In the genomic region with DNA sequence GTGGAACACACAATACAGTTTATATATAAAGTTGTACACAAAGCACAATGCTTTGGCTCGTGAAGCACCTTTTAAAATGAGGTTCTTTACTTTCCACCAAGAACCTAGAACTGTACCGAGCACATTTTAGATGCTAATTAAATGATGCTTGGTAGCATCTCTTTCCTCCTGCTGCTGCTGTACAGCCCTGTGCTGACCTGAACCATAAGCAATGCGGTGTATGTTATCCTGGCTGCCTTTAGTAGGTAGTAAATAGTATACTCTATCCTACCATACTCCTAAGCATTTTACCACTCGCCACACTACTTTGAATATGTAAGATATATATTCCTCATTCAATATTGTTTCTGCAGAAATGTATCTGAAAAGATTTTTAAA, we compare ENCODE assay signal across 34 cellular contexts. TPM values are rescaled to one million over a fixed set of nuclear protein-coding genes. Genes with fewer than 3 reads are reported as not detected.
"Had no signal": no experiment of that assay in that cellular context is flagged by ENCODE, and none has a peak within 500 bp of the region (broad histone marks: within the 10 kb centered on the region; RNA-seq: fewer than 3 reads in every experiment).

No MANE protein-coding gene starts in this region.

- ATAC-seq: effector memory CD8-positive, alpha-beta T cell; left ventricle myocardium superior; naive thymus-derived CD4-positive, alpha-beta T cell had no signal

- H3K27ac ChIP-seq: esophagus squamous epithelium, heart right ventricle, prostate gland, right atrium auricular region, skin epidermis, thyroid gland had no signal

- H3K4me1 ChIP-seq: esophagus squamous epithelium, prostate gland, right atrium auricular region, thyroid gland had no signal

- H3K4me1 Mint-ChIP-seq: immature natural killer cell; naive thymus-derived CD4-positive, alpha-beta T cell had no signal

- H3K36me3 ChIP-seq: esophagus squamous epithelium, heart right ventricle, prostate gland, right atrium auricular region, stomach, thyroid gland had no signal

- H3K4me3 ChIP-seq: esophagus squamous epithelium, heart right ventricle, mucosa of descending colon, prostate gland, right atrium auricular region, skin epidermis, stomach, thyroid gland had no signal

- H3K27me3 ChIP-seq: esophagus squamous epithelium, heart right ventricle, right atrium auricular region, stomach, thyroid gland had no signal

- H3K9me3 Mint-ChIP-seq: effector memory CD8-positive, alpha-beta T cell; immature natural killer cell; mesothelial cell of epicardium; naive thymus-derived CD4-positive, alpha-beta T cell; nephron; type B pancreatic cell had no signal

- H3K4me3 Mint-ChIP-seq: effector memory CD8-positive, alpha-beta T cell; immature natural killer cell; mesothelial cell of epicardium; naive thymus-derived CD4-positive, alpha-beta T cell; nephron; type B pancreatic cell had no signal

- H3K36me3 Mint-ChIP-seq: immature natural killer cell; mesothelial cell of epicardium; naive thymus-derived CD4-positive, alpha-beta T cell; type B pancreatic cell had no signal

- DNase-seq: dermis blood vessel endothelial cell; effector memory CD8-positive, alpha-beta T cell; erythroblast; esophagus squamous epithelium; glutamatergic neuron; heart right ventricle; hypothalamus; immature natural killer cell; kidney glomerular epithelial cell; left ventricle myocardium superior; mesenchymal stem cell; naive thymus-derived CD4-positive, alpha-beta T cell; nucleus accumbens; stimulated activated CD4-positive, alpha-beta T cell treated with anti-CD3 and anti-CD28 coated beads, Interleukin-12 subunit alpha, Interleukin-12 subunit beta, amount 100 ng/mL, for 4 hours; stimulated activated CD4-positive, alpha-beta T cell treated with anti-CD3 and anti-CD28 coated beads, Interleukin-1b, Interleukin-23, amount 100 ng/mL, for 48 hours; stimulated activated CD4-positive, alpha-beta T cell treated with anti-CD3 and anti-CD28 coated beads, Interleukin-4, amount 100 ng/mL, for 1 hour; stimulated activated CD8-positive, alpha-beta memory T cell treated with anti-CD3 and anti-CD28 coated beads, Interleukin-4, amount 100 ng/mL, for 48 hours; stimulated activated naive CD4-positive, alpha-beta T cell treated with Interleukin-2 at 50 U/mL for 16 hours; stomach; thyroid gland had no signal

- H3K27ac Mint-ChIP-seq: immature natural killer cell; mesothelial cell of epicardium; naive thymus-derived CD4-positive, alpha-beta T cell had no signal

- H3K9me3 ChIP-seq: esophagus squamous epithelium, heart right ventricle, mucosa of descending colon, prostate gland, right atrium auricular region, stomach, thyroid gland had no signal

RNA-seq across cellular contexts. Expression of a gene that starts 2.9 kb away (rescaled TPM):
- total RNA-seq: cerebellum; dermis blood vessel endothelial cell; esophagus squamous epithelium; heart right ventricle; left colon; left ventricle myocardium superior; lung microvascular endothelial cell; mesothelial cell of epicardium; mucosa of descending colon; naive thymus-derived CD4-positive, alpha-beta T cell; osteocyte; prostate gland; right atrium auricular region; stomach; subcutaneous adipose tissue; temporal lobe; thyroid gland; urinary bladder had no signal

RNA-seq across cellular contexts. Expression of a gene that starts 12.6 kb away (rescaled TPM):
- total RNA-seq: cerebellum; dermis blood vessel endothelial cell; heart right ventricle; left ventricle myocardium superior; lung microvascular endothelial cell; naive thymus-derived CD4-positive, alpha-beta T cell; osteocyte; right atrium auricular region; subcutaneous adipose tissue; temporal lobe; thyroid gland; urinary bladder had no signal

RNA-seq across cellular contexts. Expression of a gene that starts 20.1 kb away (rescaled TPM):
- total RNA-seq: cerebellum; dermis blood vessel endothelial cell; esophagus squamous epithelium; heart right ventricle; left colon; left ventricle myocardium superior; lung microvascular endothelial cell; mesothelial cell of epicardium; mucosa of descending colon; naive thymus-derived CD4-positive, alpha-beta T cell; osteocyte; right atrium auricular region; subcutaneous adipose tissue; temporal lobe; thyroid gland; urinary bladder had no signal

RNA-seq across cellular contexts. Expression of a gene that starts 24.7 kb away (rescaled TPM):
- total RNA-seq: cerebellum; dermis blood vessel endothelial cell; esophagus squamous epithelium; lung microvascular endothelial cell; mesothelial cell of epicardium; naive thymus-derived CD4-positive, alpha-beta T cell; osteocyte; stomach; subcutaneous adipose tissue; temporal lobe; thyroid gland; urinary bladder had no signal
